Comparison of ENCODE assay signal across 8 cellular contexts in genomic region chr17:2025622-2026309, GRCh38. TPM values are rescaled to one million over a fixed set of nuclear protein-coding genes. Genes with fewer than 3 reads are reported as not detected.
DNase-seq lines count a peak whose midpoint lies in the region; ATAC-seq, FAIRE-seq and TF ChIP-seq lines count a peak whose summit lies in the region.

No MANE protein-coding gene starts in this region.

- intact Hi-C loops in Caco-2 (cut with micrococcal nuclease; ENCODE audit: unreplicated experiment) (loop anchor here (1.0 kb wide), 2 partner anchors 117 to 143 kb away; no protein-coding TSS in a partner anchor), HCT116 (cut with micrococcal nuclease) (loop anchor here (1.0 kb wide), 1 partner anchor 117 kb away; no protein-coding TSS in a partner anchor), HepG2 (cut with micrococcal nuclease; ENCODE audit: unreplicated experiment) (loop anchor here (1.0 to 10.0 kb wide), 3 partner anchors 51 to 141 kb away; no protein-coding TSS in a partner anchor), stomach (cut with DNase I; ENCODE audit: low total_unique reads) (loop anchor here (5.0 kb wide), 1 partner anchor 118 kb away; no protein-coding TSS in a partner anchor)

- no peaks in the 10 kb centered on the region for H3K9me3 ChIP-seq in Caco-2
- no peaks in the 10 kb centered on the region for H3K9me3 ChIP-seq in HCT116 (ENCODE audit: control insufficient read depth in 1 of 2, insufficient read depth in 1 of 2, low read depth in 1 of 2, low read length in 2 of 2)
- H3K9me3 ChIP-seq in HepG2 (ENCODE audit: low read length): no peaks in the 10 kb centered on the region
- H3K9me3 ChIP-seq in stomach: no peaks in the 10 kb centered on the region

- H3K4me3 ChIP-seq in Caco-2 (ENCODE audit: low read depth, low read length): peak overlapping the region; percentile 59
- peak overlapping the region; percentile 58 to 63 for H3K4me3 ChIP-seq in HCT116 (replicated peaks in 1 of 2; ENCODE audit: low read depth in 1 of 2, low read length in 2 of 2)
- H3K4me3 ChIP-seq in HepG2 (replicated peaks in 1 of 3; ENCODE audit: insufficient read depth in 1 of 3, low read depth in 2 of 3, low read length in 3 of 3): peak overlapping the region; percentile 48 to 67 (median 48); a peak in 4 of 6 replicates
- H3K4me3 ChIP-seq in stomach: peak overlapping the region; percentile 56 to 77 (median 58)

- no peaks in the 10 kb centered on the region for H3K9me2 ChIP-seq in HCT116 (ENCODE audit: insufficient read depth)

- in situ Hi-C loops in HepG2 (cut with HindIII; ENCODE audit: extremely low pct_ligation_motif_present, low pct_unique_long_range_greater_than_20kb): loop anchor here (5.0 to 25.0 kb wide), 2 partner anchors 118 to 313 kb away; partner anchors contain the start of genes TLCD2 and WDR81

- H3K4me3 Mint-ChIP-seq in Caco-2 (ENCODE audit: unreplicated experiment): peak overlapping the region; percentile 69

- H3K9ac ChIP-seq in HCT116 (ENCODE audit: low read length) (peak overlapping the region; percentile 63), HepG2 (ENCODE audit: insufficient read depth, low read depth, low read length) (no peak overlapping the region)

- no peaks in the 10 kb centered on the region for H3K9me3 Mint-ChIP-seq in Caco-2 (ENCODE audit: unreplicated experiment)

- H3K4me2 ChIP-seq in HCT116 (ENCODE audit: low read length): peak overlapping the region; percentile 92
- H3K4me2 ChIP-seq in HepG2 (ENCODE audit: low read depth, low read length): peak overlapping the region; percentile 77

- H3K27ac ChIP-seq in HCT116 (ENCODE audit: low read depth, low read length) (peak overlapping the region; percentile 16; the same call in 1 of the 2 replicates), cingulate gyrus (ENCODE audit: low read depth, low read length) (peak overlapping the region; percentile 19), HepG2 (ENCODE audit: extremely low read length, insufficient read depth, low read length) (no peak overlapping the region), stomach (peak overlapping the region in 2 of 5 donors; percentile 18 to 28)

- TF ChIP-seq EP300 in HepG2 (IDR thresholded peaks at IDR 0.05; ENCODE audit: low read depth in 2 of 2, low read length in 2 of 2): no peak
- TF ChIP-seq EP300 in HepG2 (CRISPR knock-in tag; IDR thresholded peaks at IDR 0.05; ENCODE audit: borderline replicate concordance): no peak
- TF ChIP-seq EP300 in stomach (IDR thresholded peaks at IDR 0.05): no peak

- ATAC-seq in HCT116 (peak; percentile 32), HepG2 (peak; percentile 50), HG02884 (IDR thresholded peaks at IDR 0.05; ENCODE audit: unreplicated experiment) (no peak), GM21717 (IDR thresholded peaks at IDR 0.05; ENCODE audit: unreplicated experiment) (no peak)

- 2% methylated on average over 19 of the region's 55 CpGs for WGBS in HepG2 (ENCODE audit: low lambda C conversion rate)
- WGBS in stomach, 5 donors: 0 to 2% (median 2%) methylated on average over 25 to 55 of the region's 55 CpGs

- H4K20me1 ChIP-seq in HCT116 (ENCODE audit: insufficient read depth): no peaks in the 10 kb centered on the region
- H4K20me1 ChIP-seq in HepG2 (ENCODE audit: insufficient read depth, low read length): peaks cover 2% of the 10 kb centered on the region; the same call in 1 of the 2 replicates

- H3K36me3 ChIP-seq in Caco-2 (ENCODE audit: control insufficient read depth, insufficient read depth, low read length) (no peaks in the 10 kb centered on the region), HCT116 (ENCODE audit: control insufficient read depth in 1 of 2, insufficient read depth in 2 of 2, low read length in 2 of 2) (no peaks in the 10 kb centered on the region), HepG2 (replicated peaks in 1 of 2; ENCODE audit: control insufficient read depth in 1 of 2, insufficient read depth in 2 of 2, low read length in 2 of 2) (no peaks in the 10 kb centered on the region), stomach (no peaks in the 10 kb centered on the region)

- BruUV-seq in Caco-2 (replicated peaks; lab: Mats Ljungman, UMichigan) (no TSS peak), HCT116 (replicated peaks; lab: Mats Ljungman, UMichigan) (no TSS peak), HepG2 (replicated peaks; lab: Mats Ljungman, UMichigan) (no TSS peak)

- H3K4me1 Mint-ChIP-seq in Caco-2 (ENCODE audit: low read depth, unreplicated experiment): peaks cover 6% of the 10 kb centered on the region

- H3K79me2 ChIP-seq in HCT116 (ENCODE audit: insufficient read depth, low read length) (peaks cover 1% of the 10 kb centered on the region; the same call in 1 of the 2 replicates), HepG2 (ENCODE audit: insufficient read depth, low read length) (peaks cover 2% of the 10 kb centered on the region)

- H3K4me1 ChIP-seq in Caco-2: peaks cover 19% of the 10 kb centered on the region; the same call in 1 of the 2 replicates
- peaks cover 11 to 32% of the 10 kb centered on the region in 2 experiments; a peak in 3 of 4 replicates for H3K4me1 ChIP-seq in HCT116 (ENCODE audit: control insufficient read depth in 1 of 2, insufficient read depth in 2 of 2, low read length in 2 of 2)
- peaks cover 35% of the 10 kb centered on the region for H3K4me1 ChIP-seq in HepG2 (ENCODE audit: insufficient read depth, low read length)
- peaks cover 30 to 50% (median 49%) of the 10 kb centered on the region in 4 donors for H3K4me1 ChIP-seq in stomach

- RAD21 ChIA-PET in HCT116 (lab: Charles Lee; ENCODE audit: low non-redundant PET in 1 of 2, low total read pairs in 2 of 2, uncharacterized antibody in 2 of 2, unreplicated experiment in 2 of 2): interaction anchor here (0.6 to 2.7 kb wide), 4 partner anchors 102 to 117 kb away, joined by 3 to 16 read pairs (median 8); no protein-coding TSS in a partner anchor

- no peak for TF ChIP-seq POLR2A in HCT116 (IDR thresholded peaks at IDR 0.05; ENCODE audit: borderline replicate concordance, extremely low read depth, insufficient read depth, insufficient read length)
- no peak for TF ChIP-seq POLR2A in HepG2 (IDR thresholded peaks at IDR 0.05; ENCODE audit: insufficient read depth in 1 of 2, low read depth in 2 of 2, low read length in 2 of 2)
- TF ChIP-seq POLR2A in stomach (IDR thresholded peaks at IDR 0.05): no peak

- DNase-seq in Caco-2 (peak; percentile 79 to 87), HCT116 (ENCODE audit: low read depth, low spot score) (no peak), SHP77 (lab: John Stamatoyannopoulos, UW) (peak; percentile 83 to 88), HepG2 (ENCODE audit: low spot score) (peak; percentile 60), stomach (peak; percentile 81)

- TF ChIP-seq CTCF in Caco-2 (IDR thresholded peaks at IDR 0.05; ENCODE audit: insufficient read depth in 1 of 2, low read depth in 1 of 2, low read length in 1 of 2, severe bottlenecking in 1 of 2, unreplicated experiment in 1 of 2) (peak; percentile 84 to 94), HCT116 (IDR thresholded peaks at IDR 0.05 in 2 of 3, conservative IDR thresholded peaks at IDR 0.05 in 1 of 3; ENCODE audit: borderline replicate concordance in 1 of 3, insufficient read depth in 1 of 3, low read depth in 2 of 3, low read length in 2 of 3) (peak; percentile 66 to 74 (median 69)), HepG2 (CRISPR knock-in tag; IDR thresholded peaks at IDR 0.05) (peak; percentile 89), stomach (IDR thresholded peaks at IDR 0.05) (peak in 5 of 7 experiments; percentile 45 to 84 (median 64))

- FAIRE-seq in HepG2 (lab: Jason Lieb, UNC): peak; percentile 83

- POLR2A ChIA-PET in Caco-2 (lab: Charles Lee) (interaction anchor here (0.6 to 1.0 kb wide), 2 partner anchors 117 to 228 kb away, joined by 4 to 5 read pairs; no protein-coding TSS in a partner anchor), HCT116 (lab: Charles Lee) (interaction anchor here (0.7 to 1.5 kb wide), 2 partner anchors 98 to 117 kb away, joined by 5 to 6 read pairs; no protein-coding TSS in a partner anchor), HepG2 (lab: Yijun Ruan, JAX) (interaction anchor here (2.5 to 2.8 kb wide), 2 partner anchors 28 to 117 kb away, joined by 18 read pairs; no protein-coding TSS in a partner anchor)

- H3K27me3 ChIP-seq in Caco-2 (replicated peaks; ENCODE audit: control insufficient read depth, insufficient read depth, low read length): peaks cover 6% of the 10 kb centered on the region
- no peaks in the 10 kb centered on the region for H3K27me3 ChIP-seq in HCT116 (ENCODE audit: insufficient read depth, low read length)
- peaks cover 9 to 54% of the 10 kb centered on the region in 2 experiments for H3K27me3 ChIP-seq in HepG2 (ENCODE audit: control insufficient read depth in 1 of 2, insufficient read depth in 2 of 2, low read length in 2 of 2)
- peaks cover 0 to 79% (median 45%) of the 10 kb centered on the region in 3 donors for H3K27me3 ChIP-seq in stomach

- H3K27ac Mint-ChIP-seq in Caco-2 (ENCODE audit: unreplicated experiment): no peak overlapping the region

- H3K36me3 Mint-ChIP-seq in Caco-2 (ENCODE audit: insufficient read depth, unreplicated experiment): peaks cover 11% of the 10 kb centered on the region

- H2AFZ ChIP-seq in HCT116 (ENCODE audit: low read depth, low read length, poor library complexity, severe bottlenecking) (peak overlapping the region; percentile 38), HepG2 (ENCODE audit: low read length) (no peak overlapping the region)

- peaks cover 8% of the 10 kb centered on the region for H3K27me3 Mint-ChIP-seq in Caco-2 (ENCODE audit: insufficient read depth, unreplicated experiment)

- TF ChIP-seq RAD21 in HCT116 (IDR thresholded peaks at IDR 0.05; ENCODE audit: low read depth) (peak; percentile 83), HepG2 (CRISPR knock-in tag; IDR thresholded peaks at IDR 0.05) (peak; percentile 88)

- CTCF ChIA-PET in Caco-2 (lab: Charles Lee) (interaction anchor here (0.7 to 4.3 kb wide), 13 partner anchors 14 to 144 kb away, joined by 3 to 185 read pairs (median 4); no protein-coding TSS in a partner anchor), HCT116 (lab: Charles Lee) (interaction anchor here (0.6 to 3.9 kb wide), 13 partner anchors 17 to 452 kb away, joined by 3 to 76 read pairs (median 4); partner anchors contain the start of gene RILP), HepG2 (lab: Yijun Ruan, JAX; ENCODE audit: low intra/inter-chr PET ratio, low total read pairs) (interaction anchor here (1.7 to 2.5 kb wide), 2 partner anchors 116 to 144 kb away, joined by 6 to 31 read pairs; no protein-coding TSS in a partner anchor)

RNA-seq across cellular contexts. Expression of gene RTN4RL1, which starts 0.6 kb away (rescaled TPM):
- total RNA-seq in Caco-2 (2022) (0.54 and 0.60 TPM in 2 replicates), HCT116 (2021; ENCODE audit: unreplicated experiment) (3.7 TPM), HepG2 (2016; rRNA removed; fragmentation: Illumina TruSeq; extraction: Trizol) (not detected in 2 replicates), stomach (under 1 TPM in 2 of 5 donors, not detected in 3; 0.58 to 0.92 TPM)
- 1.5 and 1.7 TPM in 2 replicates for polyA plus RNA-seq in HCT116 (2012)
- not detected in 2 replicates for total RNA-seq in HepG2 (2016; cell fraction: cytosol; rRNA removed; fragmentation: Illumina TruSeq; extraction: Trizol; ENCODE audit: low read depth)
- total RNA-seq in HepG2 (2016; cell fraction: insoluble cytoplasmic fraction; rRNA removed; fragmentation: Illumina TruSeq; extraction: Trizol): not detected in 2 replicates
- total RNA-seq in HepG2 (2016; cell fraction: membrane; rRNA removed; fragmentation: Illumina TruSeq; extraction: Trizol): not detected in 2 replicates
- not detected in 2 replicates for total RNA-seq in HepG2 (2016; cell fraction: nucleus; rRNA removed; fragmentation: Illumina TruSeq; extraction: Trizol)
- polyA plus RNA-seq in HepG2 (2011; rRNA removed) (0.01 TPM in 1 of 2 replicates, not detected in the other), stomach (under 1 TPM in 2 of 3 donors, not detected in 1; 0.50 to 0.85 TPM)
- not detected in 2 replicates for polyA plus RNA-seq in HepG2 (2011; cell fraction: cytosol; rRNA removed)
- not detected in 2 replicates for polyA plus RNA-seq in HepG2 (2011; cell fraction: nucleus; rRNA removed)
- not detected in 2 replicates for polyA plus RNA-seq in HepG2 (2012)
- polyA plus RNA-seq in HepG2 (2016; cell fraction: cytosol; fragmentation: Illumina TruSeq; extraction: Trizol; ENCODE audit: low read depth): not detected in 2 replicates
- not detected in 2 replicates for polyA plus RNA-seq in HepG2 (2016; cell fraction: insoluble cytoplasmic fraction; fragmentation: Illumina TruSeq; extraction: Trizol; ENCODE audit: low read depth)
- 0.05 TPM in 1 of 2 replicates, not detected in the other for polyA plus RNA-seq in HepG2 (2016; cell fraction: membrane; fragmentation: Illumina TruSeq; extraction: Trizol; ENCODE audit: low read depth)
- not detected in 2 replicates for polyA plus RNA-seq in HepG2 (2016; cell fraction: nucleus; fragmentation: Illumina TruSeq; extraction: Trizol; ENCODE audit: insufficient read depth, low read depth)
- polyA minus RNA-seq in HepG2 (2011; rRNA and poly(A)+ RNA removed; ENCODE audit: low replicate concordance): 0.08 TPM in 1 of 2 replicates, not detected in the other
- not detected in 2 replicates for polyA minus RNA-seq in HepG2 (2011; cell fraction: cytosol; rRNA and poly(A)+ RNA removed)
- not detected in 2 replicates for polyA minus RNA-seq in HepG2 (2011; cell fraction: nucleus; rRNA and poly(A)+ RNA removed)

RNA-seq across cellular contexts. Expression of gene DPH1, which starts 4.2 kb away (rescaled TPM):
- total RNA-seq in Caco-2 (2022) (52.0 and 52.8 TPM in 2 replicates), HCT116 (2021; ENCODE audit: unreplicated experiment) (47.2 TPM), HepG2 (2016; rRNA removed; fragmentation: Illumina TruSeq; extraction: Trizol) (14.5 and 25.3 TPM in 2 replicates), stomach (100 to 1,000 TPM in 2 of 5 donors, 10 to 100 TPM in 3; 26.1 to 188 (median 95.0) TPM)
- polyA plus RNA-seq in HCT116 (2012): 32.3 and 37.2 TPM in 2 replicates
- total RNA-seq in HepG2 (2016; cell fraction: cytosol; rRNA removed; fragmentation: Illumina TruSeq; extraction: Trizol; ENCODE audit: low read depth): 12.1 and 14.2 TPM in 2 replicates
- total RNA-seq in HepG2 (2016; cell fraction: insoluble cytoplasmic fraction; rRNA removed; fragmentation: Illumina TruSeq; extraction: Trizol): 12.8 and 22.5 TPM in 2 replicates
- total RNA-seq in HepG2 (2016; cell fraction: membrane; rRNA removed; fragmentation: Illumina TruSeq; extraction: Trizol): 10.3 and 14.0 TPM in 2 replicates
- total RNA-seq in HepG2 (2016; cell fraction: nucleus; rRNA removed; fragmentation: Illumina TruSeq; extraction: Trizol): 16.5 and 22.6 TPM in 2 replicates
- polyA plus RNA-seq in HepG2 (2011; rRNA removed) (42.8 and 49.5 TPM in 2 replicates), stomach (10 to 100 TPM; 11.6 to 27.9 (median 17.7) TPM)
- 18.9 and 24.7 TPM in 2 replicates for polyA plus RNA-seq in HepG2 (2011; cell fraction: cytosol; rRNA removed)
- 184 and 197 TPM in 2 replicates for polyA plus RNA-seq in HepG2 (2011; cell fraction: nucleus; rRNA removed)
- 22.1 and 23.1 TPM in 2 replicates for polyA plus RNA-seq in HepG2 (2012)
- polyA plus RNA-seq in HepG2 (2016; cell fraction: cytosol; fragmentation: Illumina TruSeq; extraction: Trizol; ENCODE audit: low read depth): 2.9 and 3.9 TPM in 2 replicates
- 12.2 and 15.0 TPM in 2 replicates for polyA plus RNA-seq in HepG2 (2016; cell fraction: insoluble cytoplasmic fraction; fragmentation: Illumina TruSeq; extraction: Trizol; ENCODE audit: low read depth)
- 3.9 and 4.7 TPM in 2 replicates for polyA plus RNA-seq in HepG2 (2016; cell fraction: membrane; fragmentation: Illumina TruSeq; extraction: Trizol; ENCODE audit: low read depth)
- polyA plus RNA-seq in HepG2 (2016; cell fraction: nucleus; fragmentation: Illumina TruSeq; extraction: Trizol; ENCODE audit: insufficient read depth, low read depth): 54.3 and 66.6 TPM in 2 replicates
- 82.1 and 106 TPM in 2 replicates for polyA minus RNA-seq in HepG2 (2011; rRNA and poly(A)+ RNA removed; ENCODE audit: low replicate concordance)
- 15.1 and 19.0 TPM in 2 replicates for polyA minus RNA-seq in HepG2 (2011; cell fraction: cytosol; rRNA and poly(A)+ RNA removed)
- 33.1 and 46.4 TPM in 2 replicates for polyA minus RNA-seq in HepG2 (2011; cell fraction: nucleus; rRNA and poly(A)+ RNA removed)

RNA-seq across cellular contexts. Expression of gene OVCA2, which starts 16.1 kb away (rescaled TPM):
- total RNA-seq in Caco-2 (2022) (33.1 and 39.3 TPM in 2 replicates), HCT116 (2021; ENCODE audit: unreplicated experiment) (27.3 TPM), HepG2 (2016; rRNA removed; fragmentation: Illumina TruSeq; extraction: Trizol) (28.2 and 28.5 TPM in 2 replicates), stomach (10 to 100 TPM in 3 of 5 donors, 1 to 10 TPM in 1, not detected in 1; 3.1 to 31.9 (median 17.3) TPM)
- 20.7 and 32.4 TPM in 2 replicates for polyA plus RNA-seq in HCT116 (2012)
- 14.6 and 20.0 TPM in 2 replicates for total RNA-seq in HepG2 (2016; cell fraction: cytosol; rRNA removed; fragmentation: Illumina TruSeq; extraction: Trizol; ENCODE audit: low read depth)
- 30.5 and 31.5 TPM in 2 replicates for total RNA-seq in HepG2 (2016; cell fraction: insoluble cytoplasmic fraction; rRNA removed; fragmentation: Illumina TruSeq; extraction: Trizol)
- total RNA-seq in HepG2 (2016; cell fraction: membrane; rRNA removed; fragmentation: Illumina TruSeq; extraction: Trizol): 29.3 and 32.1 TPM in 2 replicates
- total RNA-seq in HepG2 (2016; cell fraction: nucleus; rRNA removed; fragmentation: Illumina TruSeq; extraction: Trizol): 13.5 and 15.0 TPM in 2 replicates
- polyA plus RNA-seq in HepG2 (2011; rRNA removed) (23.7 and 30.7 TPM in 2 replicates), stomach (10 to 100 TPM; 60.3 to 83.4 (median 66.7) TPM)
- polyA plus RNA-seq in HepG2 (2011; cell fraction: cytosol; rRNA removed): 28.7 and 32.0 TPM in 2 replicates
- 12.2 and 17.3 TPM in 2 replicates for polyA plus RNA-seq in HepG2 (2011; cell fraction: nucleus; rRNA removed)
- 7.1 and 10.8 TPM in 2 replicates for polyA plus RNA-seq in HepG2 (2012)
- 21.4 and 25.7 TPM in 2 replicates for polyA plus RNA-seq in HepG2 (2016; cell fraction: cytosol; fragmentation: Illumina TruSeq; extraction: Trizol; ENCODE audit: low read depth)
- 30.2 and 32.2 TPM in 2 replicates for polyA plus RNA-seq in HepG2 (2016; cell fraction: insoluble cytoplasmic fraction; fragmentation: Illumina TruSeq; extraction: Trizol; ENCODE audit: low read depth)
- polyA plus RNA-seq in HepG2 (2016; cell fraction: membrane; fragmentation: Illumina TruSeq; extraction: Trizol; ENCODE audit: low read depth): 25.8 and 29.0 TPM in 2 replicates
- 19.9 and 28.4 TPM in 2 replicates for polyA plus RNA-seq in HepG2 (2016; cell fraction: nucleus; fragmentation: Illumina TruSeq; extraction: Trizol; ENCODE audit: insufficient read depth, low read depth)
- 18.1 and 38.8 TPM in 2 replicates for polyA minus RNA-seq in HepG2 (2011; rRNA and poly(A)+ RNA removed; ENCODE audit: low replicate concordance)
- polyA minus RNA-seq in HepG2 (2011; cell fraction: cytosol; rRNA and poly(A)+ RNA removed): 2.6 and 5.9 TPM in 2 replicates
- 1.7 TPM in 1 of 2 replicates, not detected in the other for polyA minus RNA-seq in HepG2 (2011; cell fraction: nucleus; rRNA and poly(A)+ RNA removed)

RNA-seq across cellular contexts. Expression of gene HIC1, which starts 29.1 kb away (rescaled TPM):
- total RNA-seq in Caco-2 (2022): 0.59 and 1.8 TPM in 2 replicates
- 0.64 TPM for total RNA-seq in HCT116 (2021; ENCODE audit: unreplicated experiment)
- 0.21 and 0.52 TPM in 2 replicates for polyA plus RNA-seq in HCT116 (2012)
- 0.31 TPM in 1 of 2 replicates, not detected in the other for total RNA-seq in HepG2 (2016; rRNA removed; fragmentation: Illumina TruSeq; extraction: Trizol)
- total RNA-seq in HepG2 (2016; cell fraction: cytosol; rRNA removed; fragmentation: Illumina TruSeq; extraction: Trizol; ENCODE audit: low read depth): not detected in 2 replicates
- total RNA-seq in HepG2 (2016; cell fraction: insoluble cytoplasmic fraction; rRNA removed; fragmentation: Illumina TruSeq; extraction: Trizol): 0.12 and 0.26 TPM in 2 replicates
- 0.06 and 0.07 TPM in 2 replicates for total RNA-seq in HepG2 (2016; cell fraction: membrane; rRNA removed; fragmentation: Illumina TruSeq; extraction: Trizol)
- not detected in 2 replicates for total RNA-seq in HepG2 (2016; cell fraction: nucleus; rRNA removed; fragmentation: Illumina TruSeq; extraction: Trizol)
- polyA plus RNA-seq in HepG2 (2011; rRNA removed): 0.04 and 0.10 TPM in 2 replicates
- polyA plus RNA-seq in HepG2 (2011; cell fraction: cytosol; rRNA removed): 0.09 and 0.12 TPM in 2 replicates
- polyA plus RNA-seq in HepG2 (2011; cell fraction: nucleus; rRNA removed): 1.1 and 1.2 TPM in 2 replicates
- 0.23 and 0.39 TPM in 2 replicates for polyA plus RNA-seq in HepG2 (2012)
- polyA plus RNA-seq in HepG2 (2016; cell fraction: cytosol; fragmentation: Illumina TruSeq; extraction: Trizol; ENCODE audit: low read depth): not detected in 2 replicates
- polyA plus RNA-seq in HepG2 (2016; cell fraction: insoluble cytoplasmic fraction; fragmentation: Illumina TruSeq; extraction: Trizol; ENCODE audit: low read depth): 0.08 TPM in 1 of 2 replicates, not detected in the other
- polyA plus RNA-seq in HepG2 (2016; cell fraction: membrane; fragmentation: Illumina TruSeq; extraction: Trizol; ENCODE audit: low read depth): 0.06 and 0.09 TPM in 2 replicates
- polyA plus RNA-seq in HepG2 (2016; cell fraction: nucleus; fragmentation: Illumina TruSeq; extraction: Trizol; ENCODE audit: insufficient read depth, low read depth): 0.84 TPM in 1 of 2 replicates, not detected in the other
- polyA minus RNA-seq in HepG2 (2011; rRNA and poly(A)+ RNA removed; ENCODE audit: low replicate concordance): 0.12 and 0.56 TPM in 2 replicates
- not detected in 2 replicates for polyA minus RNA-seq in HepG2 (2011; cell fraction: cytosol; rRNA and poly(A)+ RNA removed)
- polyA minus RNA-seq in HepG2 (2011; cell fraction: nucleus; rRNA and poly(A)+ RNA removed): 0.12 and 0.13 TPM in 2 replicates
- 100 to 1,000 TPM in 1 of 5 donors, 10 to 100 TPM in 1, 1 to 10 TPM in 3; 7.6 to 107 (median 9.4) TPM for total RNA-seq in stomach
- polyA plus RNA-seq in stomach: 10 to 100 TPM in 1 of 3 donors, 1 to 10 TPM in 2; 1.5 to 11.2 (median 6.2) TPM

Comparison
In these comparisons a context has a peak if more than half of its experiments do, and no peak if none do; other contexts are left out.
1. ATAC-seq: peak in HCT116 (single experiment) and HepG2 (single experiment); none in HG02884 (single experiment) and GM21717 (single experiment).
2. Peak in every context shown above with its lines, with median percentiles within 50 percentile points of each other: H3K4me3 ChIP-seq and CTCF ChIP-seq.